30 cellular contexts compared by ENCODE assay signal in the genomic region with DNA sequence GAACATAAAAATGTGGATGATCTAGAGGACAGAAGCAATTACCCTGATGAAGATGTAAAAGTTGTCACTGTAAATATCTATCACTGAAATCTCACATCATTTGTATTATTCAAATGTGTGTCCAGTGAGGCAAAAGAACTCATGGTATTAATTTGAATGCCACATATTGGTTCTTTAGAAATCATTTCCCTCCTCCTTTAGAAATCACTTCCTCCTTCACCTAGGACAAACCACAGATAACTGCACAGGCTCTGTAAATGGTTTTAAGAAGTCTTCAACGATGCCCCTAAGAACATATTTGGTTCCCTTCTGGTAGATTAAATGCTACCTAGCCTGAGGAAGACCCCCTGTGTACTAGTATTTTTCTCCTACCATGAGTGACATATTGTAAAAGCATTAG.
"Had no signal": no experiment of that assay in that cellular context is flagged by ENCODE, and none has a peak within 500 bp of the region (broad histone marks: within the 10 kb centered on the region; RNA-seq: fewer than 3 reads in every experiment).

No MANE protein-coding gene starts in this region.

- ATAC-seq: K562, PC-3, SK-N-SH treated with all-trans-retinoic acid at 6 μM for 48 hours had no signal

- H3K27me3 ChIP-seq: ascending aorta, Peyer's patch had no signal

- H3K36me3 ChIP-seq: ascending aorta, Peyer's patch, WERI-Rb-1 had no signal

- H3K4me3 ChIP-seq: ascending aorta, coronary artery, K562, Peyer's patch had no signal

- DNase-seq: activated CD4-positive, alpha-beta memory T cell treated with anti-CD3 and anti-CD28 coated beads, Interleukin-2, amount 10 ng/mL, durations not matched to agents 7 days and 5 days; activated CD4-positive, alpha-beta T cell treated with anti-CD3 and anti-CD28 coated beads for 1 hour; activated CD4-positive, alpha-beta T cell treated with anti-CD3 and anti-CD28 coated beads for 48 hours; activated CD4-positive, CD25-positive, alpha-beta regulatory T cell; activated gamma-delta T cell; activated naive CD4-positive, alpha-beta T cell treated with Interleukin-2 at 50 U/mL for 16 hours; activated naive CD8-positive, alpha-beta T cell treated with anti-CD3 and anti-CD28 coated beads, Interleukin-2, amount 10 ng/mL, durations not matched to agents 7 days and 5 days; activated T-cell treated with anti-CD3 and anti-CD28 coated beads, Interleukin-2, amount 50 U/mL, for 24 hours; amygdala; Karpas-422; NCI-H1105; NCI-H1417 treated with DMSO at 0.1 percent for 48 hours; NCI-H187 treated with DMSO at 0.1 percent for 48 hours; NCI-H2081; NCI-H2171 treated with DMSO at 0.1 percent for 48 hours; NCI-H2227 treated with DMSO at 0.1 percent for 48 hours; NCI-H446 treated with DMSO at 0.1 percent for 48 hours; NCI-H524; NCI-H748 treated with DMSO at 0.1 percent for 48 hours; NK-92 treated with Interleukin-12 subunit alpha and Interleukin-12 subunit beta, amount 100 ng/mL, for 24 hours; PC-3; Peyer's patch; RPMI8226; SIG-M5; T1000; WERI-Rb-1 had no signal

- H3K9me3 ChIP-seq: ascending aorta, Peyer's patch had no signal

- H3K27ac ChIP-seq: ascending aorta, coronary artery, Peyer's patch, WERI-Rb-1 had no signal

- H3K4me1 ChIP-seq: ascending aorta, Peyer's patch had no signal
